1 cellular context compared by ENCODE assay signal in genomic region chr1:89310505-89310904, GRCh38.
TF ChIP-seq lines count a peak whose summit lies in the region.

No MANE protein-coding gene starts in this region.

TF ChIP-seq in endothelial cell of umbilical vein, 7 proteins besides CTCF, POLR2A, EP300 and RAD21:
- no peak for TF ChIP-seq JUN (IDR thresholded peaks at IDR 0.05; ENCODE audit: borderline replicate concordance, insufficient read depth, insufficient read length, low read depth)
- no peak for TF ChIP-seq MAX (IDR thresholded peaks at IDR 0.05; ENCODE audit: insufficient read depth, insufficient read length)
- no peak for TF ChIP-seq MYC (IDR thresholded peaks at IDR 0.05; ENCODE audit: low read depth, low read length)
- TF ChIP-seq GATA2 (IDR thresholded peaks at IDR 0.05; ENCODE audit: insufficient read depth, insufficient read length, low read depth, low read length), result no peak
- no peak for TF ChIP-seq FOS (IDR thresholded peaks at IDR 0.05; ENCODE audit: borderline replicate concordance, insufficient read depth, low read length)
- TF ChIP-seq EZH2 (IDR thresholded peaks at IDR 0.05; ENCODE audit: borderline replicate concordance, low read depth, low read length, severe bottlenecking), result no peak
- no peak for TF ChIP-seq POLR2AphosphoS5 (IDR thresholded peaks at IDR 0.05; ENCODE audit: insufficient read depth, low read depth, low read length)
